In the genomic region with DNA sequence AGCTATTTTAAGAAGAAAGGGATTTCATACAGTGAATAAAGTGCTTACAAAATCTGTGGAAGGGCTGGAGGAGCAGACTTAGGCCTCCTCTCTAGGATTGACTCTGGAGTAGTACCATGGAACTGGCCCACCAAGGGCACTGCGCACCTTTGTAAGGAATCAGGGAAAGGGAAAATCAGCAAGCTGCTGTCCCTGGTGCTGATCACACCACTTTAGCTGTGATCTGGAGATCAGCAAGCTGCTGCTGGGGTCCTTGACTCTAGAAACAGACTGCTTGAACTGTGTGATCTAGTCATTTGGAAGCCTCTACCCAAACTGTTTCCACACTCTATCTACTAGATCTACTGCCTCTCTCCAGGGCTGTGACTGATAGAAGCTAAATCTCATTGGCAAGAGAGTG, we compare ENCODE assay signal across 18 cellular contexts. TPM values are rescaled to one million over a fixed set of nuclear protein-coding genes. Genes with fewer than 3 reads are reported as not detected.
DNase-seq lines count a peak whose midpoint lies in the region; ATAC-seq and TF ChIP-seq lines count a peak whose summit lies in the region.
"Had no signal": no experiment of that assay in that cellular context is flagged by ENCODE, and none has a peak within 500 bp of the region (broad histone marks: within the 10 kb centered on the region; RNA-seq: fewer than 3 reads in every experiment).

No MANE protein-coding gene starts in this region.

- H3K27me3 ChIP-seq in A673 (replicated peaks; ENCODE audit: insufficient read depth, low read depth, low read length, poor library complexity) (no peaks in the 10 kb centered on the region), HCT116 (ENCODE audit: insufficient read depth, low read length) (no peaks in the 10 kb centered on the region), Peyer's patch (no peaks in the 10 kb centered on the region)
- H3K27me3 ChIP-seq: neutrophil, sigmoid colon, tibial artery had no signal

- H3K4me2 ChIP-seq in HCT116 (ENCODE audit: low read length), result no peak overlapping the region

- H3K9me3 ChIP-seq in A673 (ENCODE audit: low read depth, low read length, poor library complexity, severe bottlenecking) (no peaks in the 10 kb centered on the region), HCT116 (ENCODE audit: control insufficient read depth in 1 of 2, insufficient read depth in 1 of 2, low read depth in 1 of 2, low read length in 2 of 2) (no peaks in the 10 kb centered on the region), Peyer's patch (no peaks in the 10 kb centered on the region)
- H3K9me3 ChIP-seq: neutrophil, sigmoid colon, tibial artery had no signal

- peak; percentile 23 for DNase-seq in A673 (ENCODE audit: low spot score)
- DNase-seq in HCT116 (ENCODE audit: low read depth, low spot score), result no peak
- DNase-seq in amniotic epithelial cell (ENCODE audit: low read depth), result peak; percentile 22
- peak; percentile 76 for DNase-seq in iPS-NIHi7 (ENCODE audit: extremely low spot score)
- no peak for DNase-seq in Peyer's patch
- DNase-seq in GM10248 (ENCODE audit: extremely low spot score), result no peak
- no peak for DNase-seq in activated CD4-positive, CD25-positive, alpha-beta regulatory T cell treated with anti-CD3 and anti-CD28 coated beads, Interleukin-2, amount 50 U/mL, for 72 hours
- DNase-seq: activated effector memory CD4-positive, alpha-beta T cell treated with Interleukin-2 at 50 U/mL for 16 hours; DMS153; NCI-H1436 treated with DMSO at 0.1 percent for 48 hours; NCI-H446 treated with DMSO at 0.1 percent for 48 hours; sigmoid colon; stimulated activated CD4-positive, alpha-beta T cell treated with anti-CD3 and anti-CD28 coated beads, Interleukin-4, amount 100 ng/mL, for 4 hours; tibial artery had no signal

- RAD21 ChIA-PET in HCT116 (lab: Charles Lee; ENCODE audit: low non-redundant PET in 1 of 2, low total read pairs in 2 of 2, uncharacterized antibody in 2 of 2, unreplicated experiment in 2 of 2), result no interaction called here

- POLR2A ChIA-PET in A673 (lab: Charles Lee; ENCODE audit: low non-redundant PET), result no interaction called here
- POLR2A ChIA-PET in HCT116 (lab: Charles Lee), result no interaction called here
- POLR2A ChIA-PET in GM10248 (lab: Yijun Ruan, JAX), result no interaction called here

- H4K20me1 ChIP-seq in HCT116 (ENCODE audit: insufficient read depth), result no peaks in the 10 kb centered on the region

- no peak overlapping the region for H2AFZ ChIP-seq in HCT116 (ENCODE audit: low read depth, low read length, poor library complexity, severe bottlenecking)

- H3K27ac ChIP-seq in A673 (ENCODE audit: low read depth, low read length, poor library complexity, severe bottlenecking) (no peak overlapping the region), HCT116 (ENCODE audit: low read depth, low read length) (no peak overlapping the region), Peyer's patch (no peak overlapping the region)
- H3K27ac ChIP-seq: neutrophil, sigmoid colon, tibial artery, VCaP had no signal

- TF ChIP-seq RAD21 in HCT116 (IDR thresholded peaks at IDR 0.05; ENCODE audit: low read depth), result no peak

- ATAC-seq in HCT116 (no peak), GM18520 (IDR thresholded peaks at IDR 0.05; ENCODE audit: unreplicated experiment) (no peak)

- no peak overlapping the region for H3K9ac ChIP-seq in HCT116 (ENCODE audit: low read length)

- BruUV-seq in A673 (replicated peaks; lab: Mats Ljungman, UMichigan), result no TSS peak
- BruUV-seq in HCT116 (replicated peaks; lab: Mats Ljungman, UMichigan), result no TSS peak

- no peak for TF ChIP-seq POLR2A in HCT116 (IDR thresholded peaks at IDR 0.05; ENCODE audit: borderline replicate concordance, extremely low read depth, insufficient read depth, insufficient read length)
- no peak for TF ChIP-seq POLR2A in Peyer's patch (IDR thresholded peaks at IDR 0.05)

- intact Hi-C loops in A673 (cut with micrococcal nuclease; ENCODE audit: unreplicated experiment), result no loop called here
- intact Hi-C loops in HCT116 (cut with micrococcal nuclease), result no loop called here

- H3K4me1 ChIP-seq in A673 (ENCODE audit: insufficient read depth, low read length, poor library complexity, severe bottlenecking), result no peaks in the 10 kb centered on the region
- H3K4me1 ChIP-seq in HCT116 (ENCODE audit: control insufficient read depth in 1 of 2, insufficient read depth in 2 of 2, low read length in 2 of 2), result no peaks in the 10 kb centered on the region
- no peaks in the 10 kb centered on the region for H3K4me1 ChIP-seq in Peyer's patch
- H3K4me1 ChIP-seq: sigmoid colon had no signal

- TF ChIP-seq CTCF in A673 (conservative IDR thresholded peaks at IDR 0.05; ENCODE audit: low read depth, low read length), result no peak
- TF ChIP-seq CTCF in HCT116 (IDR thresholded peaks at IDR 0.05 in 2 of 3, conservative IDR thresholded peaks at IDR 0.05 in 1 of 3; ENCODE audit: borderline replicate concordance in 1 of 3, insufficient read depth in 1 of 3, low read depth in 2 of 3, low read length in 2 of 3), result no peak
- TF ChIP-seq CTCF in Peyer's patch (IDR thresholded peaks at IDR 0.05), result no peak
- TF ChIP-seq CTCF in GM10248 (IDR thresholded peaks at IDR 0.05; ENCODE audit: control extremely low read depth, extremely low read depth, low read depth, missing control alignments), result no peak

- peaks cover 7% of the 10 kb centered on the region for H3K36me3 ChIP-seq in A673 (ENCODE audit: insufficient read depth, low read length, poor library complexity, severe bottlenecking)
- peaks cover 0 to 2% of the 10 kb centered on the region in 2 experiments; a peak in 1 of 4 replicates for H3K36me3 ChIP-seq in HCT116 (ENCODE audit: control insufficient read depth in 1 of 2, insufficient read depth in 2 of 2, low read length in 2 of 2)
- peaks cover 0 to 9% (median 0%) of the 10 kb centered on the region in 3 donors for H3K36me3 ChIP-seq in Peyer's patch
- H3K36me3 ChIP-seq: neutrophil had no signal

- H3K79me2 ChIP-seq in HCT116 (ENCODE audit: insufficient read depth, low read length), result no peaks in the 10 kb centered on the region

- H3K4me3 ChIP-seq in A673 (ENCODE audit: low read depth, low read length, poor library complexity, severe bottlenecking) (no peak overlapping the region), HCT116 (replicated peaks in 1 of 2; ENCODE audit: low read depth in 1 of 2, low read length in 2 of 2) (no peak overlapping the region), Peyer's patch (no peak overlapping the region)
- H3K4me3 ChIP-seq: sigmoid colon, tibial artery had no signal

- CTCF ChIA-PET in A673 (lab: Charles Lee) (no interaction called here), HCT116 (lab: Charles Lee) (no interaction called here), GM10248 (lab: Yijun Ruan, JAX) (interaction anchor here (1.2 kb wide), 1 partner anchor 9 kb away, joined by 3 read pairs; no protein-coding TSS in a partner anchor)

- no peaks in the 10 kb centered on the region for H3K9me2 ChIP-seq in HCT116 (ENCODE audit: insufficient read depth)

TF ChIP-seq in HCT116, 20 proteins besides CTCF, POLR2A, EP300 and RAD21:
- no peak for TF ChIP-seq YY1 (IDR thresholded peaks at IDR 0.05; ENCODE audit: extremely low read depth, insufficient replicate concordance, low read depth, low read length)
- TF ChIP-seq, protein P1, sequence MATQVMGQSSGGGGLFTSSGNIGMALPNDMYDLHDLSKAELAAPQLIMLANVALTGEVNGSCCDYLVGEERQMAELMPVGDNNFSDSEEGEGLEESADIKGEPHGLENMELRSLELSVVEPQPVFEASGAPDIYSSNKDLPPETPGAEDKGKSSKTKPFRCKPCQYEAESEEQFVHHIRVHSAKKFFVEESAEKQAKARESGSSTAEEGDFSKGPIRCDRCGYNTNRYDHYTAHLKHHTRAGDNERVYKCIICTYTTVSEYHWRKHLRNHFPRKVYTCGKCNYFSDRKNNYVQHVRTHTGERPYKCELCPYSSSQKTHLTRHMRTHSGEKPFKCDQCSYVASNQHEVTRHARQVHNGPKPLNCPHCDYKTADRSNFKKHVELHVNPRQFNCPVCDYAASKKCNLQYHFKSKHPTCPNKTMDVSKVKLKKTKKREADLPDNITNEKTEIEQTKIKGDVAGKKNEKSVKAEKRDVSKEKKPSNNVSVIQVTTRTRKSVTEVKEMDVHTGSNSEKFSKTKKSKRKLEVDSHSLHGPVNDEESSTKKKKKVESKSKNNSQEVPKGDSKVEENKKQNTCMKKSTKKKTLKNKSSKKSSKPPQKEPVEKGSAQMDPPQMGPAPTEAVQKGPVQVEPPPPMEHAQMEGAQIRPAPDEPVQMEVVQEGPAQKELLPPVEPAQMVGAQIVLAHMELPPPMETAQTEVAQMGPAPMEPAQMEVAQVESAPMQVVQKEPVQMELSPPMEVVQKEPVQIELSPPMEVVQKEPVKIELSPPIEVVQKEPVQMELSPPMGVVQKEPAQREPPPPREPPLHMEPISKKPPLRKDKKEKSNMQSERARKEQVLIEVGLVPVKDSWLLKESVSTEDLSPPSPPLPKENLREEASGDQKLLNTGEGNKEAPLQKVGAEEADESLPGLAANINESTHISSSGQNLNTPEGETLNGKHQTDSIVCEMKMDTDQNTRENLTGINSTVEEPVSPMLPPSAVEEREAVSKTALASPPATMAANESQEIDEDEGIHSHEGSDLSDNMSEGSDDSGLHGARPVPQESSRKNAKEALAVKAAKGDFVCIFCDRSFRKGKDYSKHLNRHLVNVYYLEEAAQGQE (IDR thresholded peaks at IDR 0.05; ENCODE audit: low read depth), result peak; percentile 78

RNA-seq across cellular contexts. Expression of a gene that starts 18.4 kb away (rescaled TPM):
- 0.19 and 0.52 TPM in 2 replicates for total RNA-seq in A673 (2021)
- total RNA-seq in HCT116 (2021; ENCODE audit: unreplicated experiment), result 0.81 TPM
- 0.36 and 0.45 TPM in 2 replicates for polyA plus RNA-seq in HCT116 (2012)
- 1 to 10 TPM in 1 of 4 donors, under 1 TPM in 2, not detected in 1; 0.19 to 6.6 (median 0.67) TPM for total RNA-seq in Peyer's patch
- polyA plus RNA-seq: IgD-negative memory B cell had no signal

RNA-seq across cellular contexts. Expression of a gene that starts 58.8 kb away (rescaled TPM):
- total RNA-seq in A673 (2021) (18.6 and 22.4 TPM in 2 replicates), HCT116 (2021; ENCODE audit: unreplicated experiment) (17.7 TPM), Peyer's patch (10 to 100 TPM in 2 of 4 donors, 1 to 10 TPM in 2; 8.5 to 37.1 (median 11.3) TPM)
- 3.9 and 6.8 TPM in 2 replicates for polyA plus RNA-seq in HCT116 (2012)

Comparison
In these comparisons a context has a peak if more than half of its experiments do, and no peak if none do; other contexts are left out.
1. DNase-seq: peak in A673 (single experiment), amniotic epithelial cell (single experiment) and iPS-NIHi7 (single experiment); none in HCT116 (single experiment), Peyer's patch (0 of 3), GM10248 (single experiment) and activated CD4-positive, CD25-positive, alpha-beta regulatory T cell treated with anti-CD3 and anti-CD28 coated beads, Interleukin-2, amount 50 U/mL, for 72 hours (single experiment).